Comparison of ENCODE assay signal across 27 cellular contexts in the genomic region with DNA sequence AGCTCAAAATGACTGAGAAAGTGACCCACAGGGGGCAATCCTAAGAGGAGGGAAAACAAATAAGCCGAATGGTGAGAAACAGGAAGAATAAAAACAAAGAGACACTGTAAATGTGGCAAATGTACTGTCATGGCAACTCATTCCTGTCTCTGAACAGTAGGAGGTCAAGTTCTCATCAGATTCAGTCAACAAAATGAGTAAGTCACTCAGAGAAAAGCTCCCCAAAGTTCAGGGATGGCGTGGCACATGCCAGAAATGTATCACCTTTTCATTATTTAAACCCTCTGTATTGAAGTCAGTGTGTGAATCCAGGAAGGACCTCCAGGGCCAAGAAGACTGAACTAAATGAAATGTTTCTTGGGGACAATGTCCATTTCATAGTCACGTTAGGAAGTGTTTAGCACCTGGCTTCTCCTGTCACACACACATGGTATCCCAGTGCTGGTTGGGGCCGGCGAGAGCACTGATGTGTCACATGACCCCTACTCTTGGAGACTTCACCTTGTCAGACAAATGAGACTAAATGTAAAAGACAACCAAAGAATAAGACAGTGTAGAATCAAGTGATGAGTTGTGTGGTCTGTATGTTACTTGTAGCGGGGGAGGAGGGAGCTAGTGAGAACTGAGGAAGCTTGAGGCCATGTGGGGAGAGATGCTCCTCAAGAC. TPM values are rescaled to one million over a fixed set of nuclear protein-coding genes. Genes with fewer than 3 reads are reported as not detected.
"Had no signal": no experiment of that assay in that cellular context is flagged by ENCODE, and none has a peak within 500 bp of the region (broad histone marks: within the 10 kb centered on the region; RNA-seq: fewer than 3 reads in every experiment).

No MANE protein-coding gene starts in this region.

- H3K9me3 Mint-ChIP-seq: activated naive CD4-positive, alpha-beta T cell treated with anti-CD3 and anti-CD28 coated beads for 36 hours; activated naive CD8-positive, alpha-beta T cell treated with anti-CD3 and anti-CD28 coated beads, Interleukin-2, amount 10 ng/mL, durations not matched to agents 7 days and 5 days; activated T-cell treated with anti-CD3 and anti-CD28 coated beads, Interleukin-2, amount 50 U/mL, for 4 hours; immature natural killer cell; mesothelial cell of epicardium; natural killer cell; T-helper 1 cell treated with Interleukin-12 subunit alpha and Interleukin-12 subunit beta and Interleukin-4 antibody, amounts not matched to agents 30 μg/mL and 1 μg/mL, for 36 hours had no signal

- H3K4me3 Mint-ChIP-seq: activated naive CD4-positive, alpha-beta T cell treated with anti-CD3 and anti-CD28 coated beads for 36 hours; activated naive CD8-positive, alpha-beta T cell treated with anti-CD3 and anti-CD28 coated beads, Interleukin-2, amount 10 ng/mL, durations not matched to agents 7 days and 5 days; activated T-cell treated with anti-CD3 and anti-CD28 coated beads, Interleukin-2, amount 50 U/mL, for 4 hours; immature natural killer cell; mesothelial cell of epicardium; natural killer cell; T-helper 1 cell treated with Interleukin-12 subunit alpha and Interleukin-12 subunit beta and Interleukin-4 antibody, amounts not matched to agents 30 μg/mL and 1 μg/mL, for 36 hours had no signal

- H3K36me3 ChIP-seq: left lung, upper lobe of right lung had no signal

- H3K27me3 ChIP-seq: hepatocyte, left lung, sigmoid colon, upper lobe of right lung had no signal

- H3K4me1 Mint-ChIP-seq: activated naive CD8-positive, alpha-beta T cell treated with anti-CD3 and anti-CD28 coated beads, Interleukin-2, amount 10 ng/mL, durations not matched to agents 7 days and 5 days; immature natural killer cell; mesothelial cell of epicardium; natural killer cell had no signal

- H3K36me3 Mint-ChIP-seq: activated naive CD8-positive, alpha-beta T cell treated with anti-CD3 and anti-CD28 coated beads, Interleukin-2, amount 10 ng/mL, durations not matched to agents 7 days and 5 days; immature natural killer cell; mesothelial cell of epicardium; natural killer cell had no signal

- H3K4me1 ChIP-seq: left lung, upper lobe of right lung had no signal

- H3K27ac Mint-ChIP-seq: activated naive CD4-positive, alpha-beta T cell treated with anti-CD3 and anti-CD28 coated beads for 36 hours; activated naive CD8-positive, alpha-beta T cell treated with anti-CD3 and anti-CD28 coated beads, Interleukin-2, amount 10 ng/mL, durations not matched to agents 7 days and 5 days; immature natural killer cell; mesothelial cell of epicardium; natural killer cell; progenitor cell of endocrine pancreas; T-helper 1 cell treated with Interleukin-12 subunit alpha and Interleukin-12 subunit beta and Interleukin-4 antibody, amounts not matched to agents 30 μg/mL and 1 μg/mL, for 36 hours had no signal

- H3K4me3 ChIP-seq: hepatocyte, left lung, lung, sigmoid colon, smooth muscle cell, upper lobe of right lung had no signal

- DNase-seq: activated CD4-positive, alpha-beta T cell treated with anti-CD3 and anti-CD28 coated beads for 4 hours; activated CD4-positive, alpha-beta T cell treated with anti-CD3 and anti-CD28 coated beads, Interleukin-2, amount 50 U/mL, for 48 hours; activated CD4-positive, CD25-positive, alpha-beta regulatory T cell; activated CD8-positive, alpha-beta memory T cell treated with anti-CD3 and anti-CD28 coated beads, Interleukin-2, amount 50 U/mL, for 48 hours; activated naive CD4-positive, alpha-beta T cell treated with anti-CD3 and anti-CD28 coated beads for 36 hours; activated naive CD8-positive, alpha-beta T cell treated with anti-CD3 and anti-CD28 coated beads, Interleukin-2, amount 10 ng/mL, durations not matched to agents 7 days and 5 days; activated T-cell treated with anti-CD3 and anti-CD28 coated beads, Interleukin-2, amount 50 U/mL, for 4 hours; amniotic stem cell; cortex of kidney; foreskin fibroblast; immature natural killer cell; natural killer cell; retina; sigmoid colon; stimulated activated CD4-positive, alpha-beta T cell treated with anti-CD3 and anti-CD28 coated beads, Interleukin-15, amount 100 ng/mL, for 24 hours; stimulated activated naive CD4-positive, alpha-beta T cell treated with Interleukin-2 at 50 U/mL for 16 hours; upper lobe of right lung had no signal

- H3K27me3 Mint-ChIP-seq: progenitor cell of endocrine pancreas had no signal

- ATAC-seq: activated T-cell treated with anti-CD3 and anti-CD28 coated beads, Interleukin-2, amount 50 U/mL, for 4 hours; left lung; natural killer cell; upper lobe of right lung had no signal

- H3K9me3 ChIP-seq: left lung, sigmoid colon, upper lobe of right lung had no signal

RNA-seq across cellular contexts. Expression of a gene that starts 20.7 kb away (rescaled TPM):
- total RNA-seq: activated CD8-positive, alpha-beta memory T cell treated with anti-CD3 and anti-CD28 coated beads for 36 hours; activated naive CD4-positive, alpha-beta T cell treated with anti-CD3 and anti-CD28 coated beads for 36 hours; activated naive CD8-positive, alpha-beta T cell treated with anti-CD3 and anti-CD28 coated beads, Interleukin-2, amount 10 ng/mL, durations not matched to agents 7 days and 5 days; fibroblast of lung; natural killer cell; osteocyte; smooth muscle cell had no signal
- polyA plus RNA-seq: fibroblast of lung, immature natural killer cell, smooth muscle cell had no signal
